Comparison of ENCODE assay signal across 18 cellular contexts in genomic region chr11:86735462-86736302, GRCh38.
DNase-seq lines count a peak whose midpoint lies in the region; ATAC-seq and TF ChIP-seq lines count a peak whose summit lies in the region.
"Had no signal": no experiment of that assay in that cellular context is flagged by ENCODE, and none has a peak within 500 bp of the region (broad histone marks: within the 10 kb centered on the region; RNA-seq: fewer than 3 reads in every experiment).

No MANE protein-coding gene starts in this region.

- H3K9me3 ChIP-seq in adipocyte (ENCODE audit: control insufficient read depth, low read length): no peaks in the 10 kb centered on the region
- H3K9me3 ChIP-seq: BE2C, heart left ventricle, vagina had no signal

- ATAC-seq in GM21390 (IDR thresholded peaks at IDR 0.05; ENCODE audit: unreplicated experiment): no peak
- ATAC-seq in HG02623 (IDR thresholded peaks at IDR 0.05; ENCODE audit: unreplicated experiment): no peak
- ATAC-seq: heart left ventricle; left cardiac atrium; right cardiac atrium; stimulated activated naive B cell treated with anti-CD40 and anti-IgM and Interleukin-4, amounts not matched to agents 10 μg/mL and 1 μg/mL and 100 μg/mL, for 72 hours had no signal

- H3K4me1 ChIP-seq in adipocyte (ENCODE audit: control insufficient read depth, insufficient read depth, low read length): peaks cover 53% of the 10 kb centered on the region
- H3K4me1 ChIP-seq: BE2C had no signal

- H3K4me3 ChIP-seq in adipocyte (ENCODE audit: low read length): no peak overlapping the region
- H3K4me3 ChIP-seq in fibroblast of the aortic adventitia (ENCODE audit: low read depth, low read length): no peak overlapping the region
- H3K4me3 ChIP-seq: heart left ventricle, vagina had no signal

- H3K27me3 ChIP-seq in adipocyte (replicated peaks; ENCODE audit: control insufficient read depth, insufficient read depth, low read length): no peaks in the 10 kb centered on the region
- H3K27me3 ChIP-seq: BE2C, heart left ventricle, vagina had no signal

- no peaks in the 10 kb centered on the region for H3K36me3 ChIP-seq in adipocyte (ENCODE audit: control insufficient read depth, insufficient read depth, low read length, severe bottlenecking)
- H3K36me3 ChIP-seq: BE2C, heart left ventricle, vagina had no signal

- peak overlapping the region; percentile 38 for H3K9ac ChIP-seq in adipocyte (ENCODE audit: low read length)

- TF ChIP-seq CTCF in fibroblast of the aortic adventitia (IDR thresholded peaks at IDR 0.05; ENCODE audit: insufficient read depth, low read length): no peak

- DNase-seq in AG08395 (ENCODE audit: low spot score) (peak; percentile 45), HT1080 (ENCODE audit: low read depth) (peak; percentile 89), adipocyte (ENCODE audit: low read depth) (peak; percentile 74), fibroblast of the aortic adventitia (ENCODE audit: low read depth) (peak; percentile 87), NOMO-1 treated with DMSO at 0.1 percent for 48 hours (lab: John Stamatoyannopoulos, UW; ENCODE audit: unreplicated experiment) (no peak)
- no peak for DNase-seq in activated naive CD4-positive, alpha-beta T cell treated with Interleukin-2 at 50 U/mL for 16 hours
- DNase-seq: activated CD4-positive, alpha-beta T cell treated with anti-CD3 and anti-CD28 coated beads for 48 hours; activated T-cell treated with anti-CD3 and anti-CD28 coated beads, Interleukin-2, amount 50 U/mL, for 48 hours; BE2C; DMS79; heart left ventricle; left cardiac atrium; nephron progenitor cell; right cardiac atrium; stimulated activated naive B cell treated with anti-CD40 and anti-IgM and Interleukin-4, amounts not matched to agents 10 μg/mL and 1 μg/mL and 100 μg/mL, for 72 hours had no signal

Comparison
In these comparisons a context has a peak if more than half of its experiments do, and no peak if none do; other contexts are left out.
1. DNase-seq: peak in AG08395 (single experiment), HT1080 (single experiment), adipocyte (single experiment) and fibroblast of the aortic adventitia (single experiment); none in activated naive CD4-positive, alpha-beta T cell treated with Interleukin-2 at 50 U/mL for 16 hours (single experiment) and NOMO-1 treated with DMSO at 0.1 percent for 48 hours (single experiment).